In the genomic region with DNA sequence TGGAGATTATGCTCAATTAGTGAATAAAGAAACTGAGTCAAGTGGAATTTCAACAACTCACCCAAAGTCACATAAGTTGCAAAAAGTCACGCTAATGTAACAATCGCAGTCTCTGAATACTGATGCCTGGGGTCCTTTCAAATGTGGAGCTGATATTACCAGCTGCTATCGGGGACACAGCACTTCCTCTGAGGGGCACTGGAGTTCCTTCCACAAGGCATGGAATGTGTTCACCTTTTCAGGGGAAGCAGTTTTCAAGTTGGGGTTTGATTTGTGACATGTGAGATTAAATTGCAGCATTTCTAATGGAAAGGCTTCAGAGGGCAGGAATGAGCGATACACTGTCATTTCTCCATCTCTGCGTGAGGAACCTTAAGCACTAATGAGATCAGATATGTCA, we compare ENCODE assay signal across 17 cellular contexts.
"Had no signal": no experiment of that assay in that cellular context is flagged by ENCODE, and none has a peak within 500 bp of the region (broad histone marks: within the 10 kb centered on the region; RNA-seq: fewer than 3 reads in every experiment).

No MANE protein-coding gene starts in this region.

- DNase-seq: activated CD4-positive, alpha-beta T cell treated with anti-CD3 and anti-CD28 coated beads, Interleukin-2, amount 10 ng/mL, durations not matched to agents 7 days and 5 days; activated CD8-positive, alpha-beta T cell treated with anti-CD3 and anti-CD28 coated beads, Interleukin-2, amount 10 ng/mL, durations not matched to agents 7 days and 5 days; activated naive CD4-positive, alpha-beta T cell treated with anti-CD3 and anti-CD28 coated beads for 36 hours; activated naive CD8-positive, alpha-beta T cell treated with anti-CD3 and anti-CD28 coated beads, Interleukin-2, amount 50 U/mL, for 24 hours; activated T-cell treated with anti-CD3 and anti-CD28 coated beads, Interleukin-2, amount 50 U/mL, for 24 hours; aorta; cortex of kidney; occipital lobe; posterior cingulate gyrus; retina; stimulated activated CD4-positive, alpha-beta T cell treated with anti-CD3 and anti-CD28 coated beads, Interleukin-12 subunit alpha, Interleukin-12 subunit beta, amount 100 ng/mL, for 4 hours; stimulated activated CD4-positive, alpha-beta T cell treated with anti-CD3 and anti-CD28 coated beads, Interleukin-1b, Interleukin-23, amount 100 ng/mL, for 48 hours had no signal

- H3K9me3 ChIP-seq: tibial nerve, vagina had no signal

- H3K27me3 Mint-ChIP-seq: activated CD4-positive, alpha-beta T cell treated with anti-CD3 and anti-CD28 coated beads, Interleukin-2, amount 10 ng/mL, durations not matched to agents 7 days and 5 days; activated naive CD8-positive, alpha-beta T cell treated with anti-CD3 and anti-CD28 coated beads, Interleukin-2, amount 50 U/mL, for 24 hours; activated T-cell treated with anti-CD3 and anti-CD28 coated beads, Interleukin-2, amount 50 U/mL, for 24 hours; stimulated activated naive CD8-positive, alpha-beta T cell treated with anti-CD3 and anti-CD28 coated beads, Interleukin-15, Interleukin-2, amounts not matched to agents 100 ng/mL and 50 ng/mL, for 24 hours had no signal

- H3K27ac Mint-ChIP-seq: activated CD4-positive, alpha-beta T cell treated with anti-CD3 and anti-CD28 coated beads, Interleukin-2, amount 10 ng/mL, durations not matched to agents 7 days and 5 days; activated CD8-positive, alpha-beta T cell treated with anti-CD3 and anti-CD28 coated beads, Interleukin-2, amount 10 ng/mL, durations not matched to agents 7 days and 5 days; activated naive CD4-positive, alpha-beta T cell treated with anti-CD3 and anti-CD28 coated beads for 36 hours; activated naive CD8-positive, alpha-beta T cell treated with anti-CD3 and anti-CD28 coated beads, Interleukin-2, amount 50 U/mL, for 24 hours; activated T-cell treated with anti-CD3 and anti-CD28 coated beads, Interleukin-2, amount 50 U/mL, for 24 hours; stimulated activated naive CD8-positive, alpha-beta T cell treated with anti-CD3 and anti-CD28 coated beads, Interleukin-15, Interleukin-2, amounts not matched to agents 100 ng/mL and 50 ng/mL, for 24 hours had no signal

- H3K27ac ChIP-seq: tibial nerve, vagina had no signal

- H3K36me3 ChIP-seq: tibial nerve, vagina had no signal

- H3K4me3 Mint-ChIP-seq: activated CD4-positive, alpha-beta T cell treated with anti-CD3 and anti-CD28 coated beads, Interleukin-2, amount 10 ng/mL, durations not matched to agents 7 days and 5 days; activated CD8-positive, alpha-beta T cell treated with anti-CD3 and anti-CD28 coated beads, Interleukin-2, amount 10 ng/mL, durations not matched to agents 7 days and 5 days; activated naive CD4-positive, alpha-beta T cell treated with anti-CD3 and anti-CD28 coated beads for 36 hours; activated naive CD8-positive, alpha-beta T cell treated with anti-CD3 and anti-CD28 coated beads, Interleukin-2, amount 50 U/mL, for 24 hours; activated T-cell treated with anti-CD3 and anti-CD28 coated beads, Interleukin-2, amount 50 U/mL, for 24 hours; nephron; stimulated activated naive CD8-positive, alpha-beta T cell treated with anti-CD3 and anti-CD28 coated beads, Interleukin-15, Interleukin-2, amounts not matched to agents 100 ng/mL and 50 ng/mL, for 24 hours had no signal

- H3K4me1 ChIP-seq: tibial nerve, vagina had no signal

- H3K27me3 ChIP-seq: tibial nerve, vagina had no signal

- H3K4me3 ChIP-seq: lung, tibial nerve, vagina had no signal

- H3K9me3 Mint-ChIP-seq: activated naive CD8-positive, alpha-beta T cell treated with anti-CD3 and anti-CD28 coated beads, Interleukin-2, amount 50 U/mL, for 24 hours; stimulated activated naive CD8-positive, alpha-beta T cell treated with anti-CD3 and anti-CD28 coated beads, Interleukin-15, Interleukin-2, amounts not matched to agents 100 ng/mL and 50 ng/mL, for 24 hours had no signal
